In the genomic region with DNA sequence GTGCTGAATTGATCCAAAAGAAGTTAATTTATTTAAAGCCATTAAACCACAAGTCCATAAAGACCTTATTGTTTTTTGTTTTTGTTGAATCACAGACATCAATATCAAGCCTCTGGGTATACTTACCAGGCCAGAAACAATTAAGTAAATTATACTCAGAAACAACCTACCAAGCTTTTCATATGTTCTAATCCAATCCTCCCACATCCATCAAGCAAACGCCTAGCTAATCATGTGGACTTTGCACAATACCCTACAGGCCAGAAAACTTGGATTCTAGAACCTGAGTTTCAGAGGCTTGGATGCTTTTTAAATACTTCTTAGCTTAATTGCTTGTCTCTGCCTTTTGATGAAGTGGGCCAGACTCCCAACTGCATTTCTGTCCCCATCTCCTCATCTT, we compare ENCODE assay signal across 20 cellular contexts.
"Had no signal": no experiment of that assay in that cellular context is flagged by ENCODE, and none has a peak within 500 bp of the region (broad histone marks: within the 10 kb centered on the region; RNA-seq: fewer than 3 reads in every experiment).

No MANE protein-coding gene starts in this region.

- H3K27me3 ChIP-seq: esophagus squamous epithelium, hepatocyte, ovary, right lobe of liver, spleen, transverse colon had no signal

- DNase-seq: effector memory CD8-positive, alpha-beta T cell; esophagus squamous epithelium; foreskin fibroblast; left colon; mammary epithelial cell; natural killer cell; ovary; right lobe of liver; spleen; stimulated activated CD4-positive, alpha-beta T cell treated with anti-CD3 and anti-CD28 coated beads, Interleukin-15, amount 100 ng/mL, for 24 hours; stimulated activated CD4-positive, alpha-beta T cell treated with anti-CD3 and anti-CD28 coated beads, Interleukin-1b, Interleukin-23, amount 100 ng/mL, for 48 hours; stimulated activated CD4-positive, alpha-beta T cell treated with anti-CD3 and anti-CD28 coated beads, Interleukin-4, amount 100 ng/mL, for 4 hours; stimulated activated naive B cell treated with anti-CD40 and anti-IgM and Interleukin-4, amounts not matched to agents 10 μg/mL and 1 μg/mL and 100 μg/mL, for 72 hours; stimulated activated naive CD8-positive, alpha-beta T cell treated with anti-CD3 and anti-CD28 coated beads, Interleukin-15, amount 100 ng/mL, for 72 hours; substantia nigra; transverse colon had no signal

- H3K4me1 ChIP-seq: esophagus squamous epithelium, right lobe of liver, spleen, transverse colon had no signal

- H3K79me2 ChIP-seq: hepatocyte had no signal

- H3K27me3 Mint-ChIP-seq: central memory CD8-positive, alpha-beta T cell; effector memory CD8-positive, alpha-beta T cell; stimulated activated naive B cell treated with anti-CD40 and anti-IgM and Interleukin-4, amounts not matched to agents 10 μg/mL and 1 μg/mL and 100 μg/mL, for 72 hours; stimulated activated naive CD8-positive, alpha-beta T cell treated with anti-CD3 and anti-CD28 coated beads, Interleukin-15, amount 100 ng/mL, for 72 hours had no signal

- ATAC-seq: effector memory CD8-positive, alpha-beta T cell; left colon; natural killer cell; right lobe of liver; stimulated activated naive B cell treated with anti-CD40 and anti-IgM and Interleukin-4, amounts not matched to agents 10 μg/mL and 1 μg/mL and 100 μg/mL, for 72 hours; stimulated activated naive CD8-positive, alpha-beta T cell treated with anti-CD3 and anti-CD28 coated beads, Interleukin-15, amount 100 ng/mL, for 72 hours had no signal

- H3K36me3 Mint-ChIP-seq: natural killer cell had no signal

- H3K4me1 Mint-ChIP-seq: central memory CD8-positive, alpha-beta T cell; natural killer cell had no signal

- H3K4me3 Mint-ChIP-seq: central memory CD8-positive, alpha-beta T cell; effector memory CD8-positive, alpha-beta T cell; natural killer cell; neural crest cell; stimulated activated naive B cell treated with anti-CD40 and anti-IgM and Interleukin-4, amounts not matched to agents 10 μg/mL and 1 μg/mL and 100 μg/mL, for 72 hours; stimulated activated naive CD8-positive, alpha-beta T cell treated with anti-CD3 and anti-CD28 coated beads, Interleukin-15, amount 100 ng/mL, for 72 hours had no signal

- H3K27ac Mint-ChIP-seq: effector memory CD8-positive, alpha-beta T cell; natural killer cell; stimulated activated naive B cell treated with anti-CD40 and anti-IgM and Interleukin-4, amounts not matched to agents 10 μg/mL and 1 μg/mL and 100 μg/mL, for 72 hours; stimulated activated naive CD8-positive, alpha-beta T cell treated with anti-CD3 and anti-CD28 coated beads, Interleukin-15, amount 100 ng/mL, for 72 hours had no signal

- H3K27ac ChIP-seq: esophagus squamous epithelium, hepatocyte, ovary, right lobe of liver, spleen, thoracic aorta, transverse colon had no signal

- H3K36me3 ChIP-seq: esophagus squamous epithelium, ovary, right lobe of liver, spleen, thoracic aorta, transverse colon had no signal

- H3K9me3 ChIP-seq: esophagus squamous epithelium, ovary, right lobe of liver, spleen, thoracic aorta, transverse colon had no signal

- H2AFZ ChIP-seq: hepatocyte had no signal

- H3K4me3 ChIP-seq: esophagus squamous epithelium, hepatocyte, ovary, right lobe of liver, spleen, thoracic aorta, transverse colon had no signal

- H3K9me3 Mint-ChIP-seq: central memory CD8-positive, alpha-beta T cell; effector memory CD8-positive, alpha-beta T cell; natural killer cell; neural crest cell; stimulated activated naive B cell treated with anti-CD40 and anti-IgM and Interleukin-4, amounts not matched to agents 10 μg/mL and 1 μg/mL and 100 μg/mL, for 72 hours; stimulated activated naive CD8-positive, alpha-beta T cell treated with anti-CD3 and anti-CD28 coated beads, Interleukin-15, amount 100 ng/mL, for 72 hours had no signal
